8 cellular contexts compared by ENCODE assay signal in the genomic region with DNA sequence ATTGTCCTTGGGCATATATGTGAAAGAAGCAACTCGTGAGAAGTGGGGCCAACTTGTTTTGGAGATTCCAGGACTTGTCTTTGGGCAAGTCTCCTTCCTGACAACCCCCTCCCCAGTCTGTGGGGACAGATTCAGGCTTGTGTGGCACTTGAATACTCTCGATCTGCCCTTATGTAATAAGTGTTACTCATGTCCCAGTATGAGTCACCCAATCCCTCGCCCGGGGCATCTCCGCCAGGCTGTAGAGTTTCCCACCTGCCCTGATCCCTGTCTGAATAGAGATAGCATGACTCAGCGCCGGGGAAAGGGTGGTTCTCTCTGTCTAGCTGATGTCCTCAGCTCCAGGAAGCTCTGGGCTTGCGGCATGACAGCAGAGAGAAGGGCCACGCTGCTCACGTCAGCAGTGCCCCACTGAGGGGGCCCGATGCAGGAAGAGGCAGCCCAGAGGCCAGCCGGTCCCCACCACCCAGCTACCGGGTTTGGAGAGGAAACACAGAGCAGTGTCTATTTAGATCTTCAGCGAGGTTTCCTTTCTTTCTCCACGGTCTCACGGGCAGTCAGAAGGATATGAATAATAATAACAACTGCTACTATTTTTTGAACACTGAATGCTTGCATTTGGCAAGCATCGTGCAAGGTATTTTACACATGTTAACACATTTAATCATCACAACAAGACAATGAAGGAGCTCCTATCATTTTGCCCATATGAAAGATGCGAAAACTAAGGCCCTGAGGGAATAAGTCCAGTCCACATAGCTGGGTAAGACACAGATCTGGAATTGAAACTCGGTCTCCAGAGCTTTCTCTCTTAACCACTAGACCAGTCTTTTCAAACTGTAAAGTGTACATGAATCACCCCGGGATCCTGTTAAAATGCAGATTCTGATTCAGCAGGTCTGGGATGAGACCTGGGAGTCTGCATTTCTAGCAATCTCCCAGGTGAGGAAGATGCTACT.
A peak's percentile ranks its signal among the peaks of the same experiment; 100 is the strongest.
DNase-seq lines count a peak whose midpoint lies in the region; ATAC-seq and TF ChIP-seq lines count a peak whose summit lies in the region.

No MANE protein-coding gene starts in this region.

- H3K27ac Mint-ChIP-seq in stimulated activated memory B cell treated with anti-CD40 and anti-IgM and Interleukin-4, amounts not matched to agents 10 μg/mL and 1 μg/mL and 100 μg/mL, for 72 hours, result no peak overlapping the region

- no peaks in the 10 kb centered on the region; the same call in 1 of the 2 replicates for H3K4me1 ChIP-seq in HEK293 (ENCODE audit: control insufficient read depth, insufficient read depth, low read length)
- H3K4me1 ChIP-seq in sigmoid colon, result peaks cover 0 to 21% (median 13%) of the 10 kb centered on the region in 4 donors

- TF ChIP-seq EP300 in sigmoid colon (IDR thresholded peaks at IDR 0.05), result no peak

- TF ChIP-seq CTCF in HEK293 (tag by site-specific recombination; IDR thresholded peaks at IDR 0.05) (no peak), foreskin fibroblast (IDR thresholded peaks at IDR 0.05; ENCODE audit: low read depth, low read length) (no peak), sigmoid colon (IDR thresholded peaks at IDR 0.05) (no peak)

- intact Hi-C loops in sigmoid colon (cut with DNase I), result no loop called here

- H3K27me3 Mint-ChIP-seq in stimulated activated memory B cell treated with anti-CD40 and anti-IgM and Interleukin-4, amounts not matched to agents 10 μg/mL and 1 μg/mL and 100 μg/mL, for 72 hours, result no peaks in the 10 kb centered on the region

- POLR2A ChIA-PET in HEK293 (lab: Yijun Ruan, JAX), result no interaction called here

- H3K36me3 ChIP-seq in HEK293 (ENCODE audit: control insufficient read depth in 2 of 2, insufficient read depth in 1 of 2, low read length in 2 of 2) (no peaks in the 10 kb centered on the region), sigmoid colon (no peaks in the 10 kb centered on the region)

- H3K27me3 ChIP-seq in sigmoid colon, result no peaks in the 10 kb centered on the region

- CTCF ChIA-PET in HEK293 (lab: Yijun Ruan, JAX), result interaction anchor here (1.0 to 1.2 kb wide), 2 partner anchors 34 to 57 kb away, joined by 4 read pairs; no protein-coding TSS in a partner anchor

- WGBS in sigmoid colon, 2 donors, result 47 to 65% methylated on average over 20 of the region's 20 CpGs

- H3K4me1 Mint-ChIP-seq in stimulated activated memory B cell treated with anti-CD40 and anti-IgM and Interleukin-4, amounts not matched to agents 10 μg/mL and 1 μg/mL and 100 μg/mL, for 72 hours, result no peaks in the 10 kb centered on the region

- H3K36me3 Mint-ChIP-seq in stimulated activated memory B cell treated with anti-CD40 and anti-IgM and Interleukin-4, amounts not matched to agents 10 μg/mL and 1 μg/mL and 100 μg/mL, for 72 hours, result no peaks in the 10 kb centered on the region

- H3K4me3 ChIP-seq in HEK293 (ENCODE audit: low read depth, low read length) (no peak overlapping the region), foreskin fibroblast (ENCODE audit: low read depth in 1 of 2, low read length in 2 of 2) (no peak overlapping the region), sigmoid colon (no peak overlapping the region)

- DNase-seq in DMS153 (lab: John Stamatoyannopoulos, UW) (peak; percentile 90), NCI-H69 (lab: John Stamatoyannopoulos, UW) (peak; percentile 2), foreskin fibroblast (peak; percentile 42 to 48), sigmoid colon (peak; percentile 80)
- DNase-seq in activated T-cell treated with anti-CD3 and anti-CD28 coated beads, Interleukin-2, amount 50 U/mL, for 1 hour, result peak; percentile 33

- no peak for TF ChIP-seq POLR2A in sigmoid colon (IDR thresholded peaks at IDR 0.05)

- peaks cover 2% of the 10 kb centered on the region for H3K9me3 Mint-ChIP-seq in stimulated activated memory B cell treated with anti-CD40 and anti-IgM and Interleukin-4, amounts not matched to agents 10 μg/mL and 1 μg/mL and 100 μg/mL, for 72 hours

- peak overlapping the region; percentile 21; the same call in 1 of the 2 replicates for H3K27ac ChIP-seq in HEK293 (ENCODE audit: extremely low read depth, low read depth, low read length)
- peak overlapping the region in 3 of 4 donors; percentile 36 to 42 (median 40) for H3K27ac ChIP-seq in sigmoid colon

- H3K4me3 Mint-ChIP-seq in stimulated activated memory B cell treated with anti-CD40 and anti-IgM and Interleukin-4, amounts not matched to agents 10 μg/mL and 1 μg/mL and 100 μg/mL, for 72 hours, result no peak overlapping the region

- H3K9me3 ChIP-seq in HEK293 (ENCODE audit: control insufficient read depth, insufficient read depth, low read depth, low read length) (no peaks in the 10 kb centered on the region), sigmoid colon (no peaks in the 10 kb centered on the region)

- ATAC-seq in GM21515 (IDR thresholded peaks at IDR 0.05; ENCODE audit: unreplicated experiment), result no peak
- no peak for ATAC-seq in stimulated activated memory B cell treated with anti-CD40 and anti-IgM and Interleukin-4, amounts not matched to agents 10 μg/mL and 1 μg/mL and 100 μg/mL, for 72 hours

TF ChIP-seq in HEK293, 187 proteins besides CTCF, POLR2A, EP300 and RAD21 (continues in another document):
- TF ChIP-seq ZNF174 (tag by site-specific recombination; IDR thresholded peaks at IDR 0.05), result no peak
- TF ChIP-seq ZBTB17 (tag by site-specific recombination; IDR thresholded peaks at IDR 0.05), result peak; percentile 64
- peak; percentile 88 for TF ChIP-seq ZNF629 (tag by site-specific recombination; IDR thresholded peaks at IDR 0.05)
- TF ChIP-seq, protein P1, sequence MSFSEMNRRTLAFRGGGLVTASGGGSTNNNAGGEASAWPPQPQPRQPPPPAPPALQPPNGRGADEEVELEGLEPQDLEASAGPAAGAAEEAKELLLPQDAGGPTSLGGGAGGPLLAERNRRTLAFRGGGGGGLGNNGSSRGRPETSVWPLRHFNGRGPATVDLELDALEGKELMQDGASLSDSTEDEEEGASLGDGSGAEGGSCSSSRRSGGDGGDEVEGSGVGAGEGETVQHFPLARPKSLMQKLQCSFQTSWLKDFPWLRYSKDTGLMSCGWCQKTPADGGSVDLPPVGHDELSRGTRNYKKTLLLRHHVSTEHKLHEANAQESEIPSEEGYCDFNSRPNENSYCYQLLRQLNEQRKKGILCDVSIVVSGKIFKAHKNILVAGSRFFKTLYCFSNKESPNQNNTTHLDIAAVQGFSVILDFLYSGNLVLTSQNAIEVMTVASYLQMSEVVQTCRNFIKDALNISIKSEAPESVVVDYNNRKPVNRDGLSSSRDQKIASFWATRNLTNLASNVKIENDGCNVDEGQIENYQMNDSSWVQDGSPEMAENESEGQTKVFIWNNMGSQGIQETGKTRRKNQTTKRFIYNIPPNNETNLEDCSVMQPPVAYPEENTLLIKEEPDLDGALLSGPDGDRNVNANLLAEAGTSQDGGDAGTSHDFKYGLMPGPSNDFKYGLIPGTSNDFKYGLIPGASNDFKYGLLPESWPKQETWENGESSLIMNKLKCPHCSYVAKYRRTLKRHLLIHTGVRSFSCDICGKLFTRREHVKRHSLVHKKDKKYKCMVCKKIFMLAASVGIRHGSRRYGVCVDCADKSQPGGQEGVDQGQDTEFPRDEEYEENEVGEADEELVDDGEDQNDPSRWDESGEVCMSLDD (tag by site-specific recombination; IDR thresholded peaks at IDR 0.05), result no peak
- TF ChIP-seq ZBTB21 (tag by site-specific recombination; IDR thresholded peaks at IDR 0.05), result peak; percentile 85
- TF ChIP-seq ZNF660 (tag by site-specific recombination; IDR thresholded peaks at IDR 0.05), result peak; percentile 95
- peak; percentile 57 for TF ChIP-seq ZNF335 (tag by site-specific recombination; conservative IDR thresholded peaks at IDR 0.05)
- TF ChIP-seq, protein P2, sequence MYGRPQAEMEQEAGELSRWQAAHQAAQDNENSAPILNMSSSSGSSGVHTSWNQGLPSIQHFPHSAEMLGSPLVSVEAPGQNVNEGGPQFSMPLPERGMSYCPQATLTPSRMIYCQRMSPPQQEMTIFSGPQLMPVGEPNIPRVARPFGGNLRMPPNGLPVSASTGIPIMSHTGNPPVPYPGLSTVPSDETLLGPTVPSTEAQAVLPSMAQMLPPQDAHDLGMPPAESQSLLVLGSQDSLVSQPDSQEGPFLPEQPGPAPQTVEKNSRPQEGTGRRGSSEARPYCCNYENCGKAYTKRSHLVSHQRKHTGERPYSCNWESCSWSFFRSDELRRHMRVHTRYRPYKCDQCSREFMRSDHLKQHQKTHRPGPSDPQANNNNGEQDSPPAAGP (tag by site-specific recombination; IDR thresholded peaks at IDR 0.05), result peak; percentile 75
- TF ChIP-seq ZBTB8A (tag by site-specific recombination; IDR thresholded peaks at IDR 0.05), result peak; percentile 63; the same call in 1 of the 2 replicates
- TF ChIP-seq ZNF184 (tag by site-specific recombination; IDR thresholded peaks at IDR 0.05), result peak; percentile 79
- TF ChIP-seq ZNF561 (tag by site-specific recombination; IDR thresholded peaks at IDR 0.05; ENCODE audit: borderline replicate concordance), result 0 out of 2 replicates have a peak, but pooled peaks have one; percentile 47
- peak; percentile 84 for TF ChIP-seq IKZF3 (tag by site-specific recombination; IDR thresholded peaks at IDR 0.05)
- no peak for TF ChIP-seq ZNF292 (tag by site-specific recombination; IDR thresholded peaks at IDR 0.05; ENCODE audit: borderline replicate concordance, low read depth)
- TF ChIP-seq, protein P3, sequence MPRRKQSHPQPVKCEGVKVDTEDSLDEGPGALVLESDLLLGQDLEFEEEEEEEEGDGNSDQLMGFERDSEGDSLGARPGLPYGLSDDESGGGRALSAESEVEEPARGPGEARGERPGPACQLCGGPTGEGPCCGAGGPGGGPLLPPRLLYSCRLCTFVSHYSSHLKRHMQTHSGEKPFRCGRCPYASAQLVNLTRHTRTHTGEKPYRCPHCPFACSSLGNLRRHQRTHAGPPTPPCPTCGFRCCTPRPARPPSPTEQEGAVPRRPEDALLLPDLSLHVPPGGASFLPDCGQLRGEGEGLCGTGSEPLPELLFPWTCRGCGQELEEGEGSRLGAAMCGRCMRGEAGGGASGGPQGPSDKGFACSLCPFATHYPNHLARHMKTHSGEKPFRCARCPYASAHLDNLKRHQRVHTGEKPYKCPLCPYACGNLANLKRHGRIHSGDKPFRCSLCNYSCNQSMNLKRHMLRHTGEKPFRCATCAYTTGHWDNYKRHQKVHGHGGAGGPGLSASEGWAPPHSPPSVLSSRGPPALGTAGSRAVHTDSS (tag by site-specific recombination; IDR thresholded peaks at IDR 0.05), result peak; percentile 60
- TF ChIP-seq ZNF366 (tag by site-specific recombination; conservative IDR thresholded peaks at IDR 0.05), result peak; percentile 70
- TF ChIP-seq FEZF1 (tag by site-specific recombination; IDR thresholded peaks at IDR 0.05), result 0 out of 2 replicates have a peak, but pooled peaks have one; percentile 15
- 0 out of 2 replicates have a peak, but pooled peaks have one; percentile 36 for TF ChIP-seq GLIS2 (tag by site-specific recombination; IDR thresholded peaks at IDR 0.05)
- peak; percentile 26; the same call in 1 of the 2 replicates for TF ChIP-seq ZNF76 (tag by site-specific recombination; IDR thresholded peaks at IDR 0.05; ENCODE audit: borderline replicate concordance, low read depth)
- no peak for TF ChIP-seq ZNF529 (tag by site-specific recombination; IDR thresholded peaks at IDR 0.05; ENCODE audit: insufficient replicate concordance)
- TF ChIP-seq GLI4 (tag by site-specific recombination; IDR thresholded peaks at IDR 0.05), result no peak

Comparison
In these comparisons a context has a peak if more than half of its experiments do, and no peak if none do; other contexts are left out.
1. DNase-seq: peak in every context shown above with its lines; median percentile 90 in DMS153; 80 in sigmoid colon; 45 in foreskin fibroblast; 33 in activated T-cell treated with anti-CD3 and anti-CD28 coated beads, Interleukin-2, amount 50 U/mL, for 1 hour; 2 in NCI-H69.